15 cellular contexts compared by ENCODE assay signal in the genomic region with DNA sequence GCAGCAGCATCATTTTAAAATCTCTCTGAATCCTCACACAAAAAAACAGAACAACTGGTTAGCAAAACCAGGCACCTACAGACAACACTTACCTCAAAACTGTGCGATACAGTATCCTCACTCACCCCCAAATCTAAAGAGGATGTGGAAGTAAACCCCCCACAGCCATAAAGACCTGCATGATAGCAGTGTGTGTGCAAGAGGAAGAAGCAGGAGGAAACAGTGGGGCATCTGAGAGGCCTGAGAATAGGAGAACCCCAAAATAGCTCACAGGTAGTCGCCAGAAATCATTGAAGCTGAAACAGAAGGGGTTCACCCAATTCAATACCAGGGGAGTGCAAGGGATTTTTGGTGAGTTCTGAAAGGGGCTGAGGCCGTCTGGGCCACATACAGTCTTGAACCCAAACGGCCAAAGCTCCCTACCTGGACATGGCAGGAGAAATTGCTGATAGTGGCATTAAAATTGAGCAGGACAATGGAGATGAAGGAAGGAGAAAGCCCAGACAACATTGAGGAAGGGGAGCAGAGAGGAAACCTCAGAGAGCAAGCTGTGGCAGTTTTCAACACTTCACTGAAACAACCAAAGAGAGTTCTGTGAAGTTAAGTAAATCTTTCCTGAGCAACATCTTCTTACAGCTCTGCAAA.
DNase-seq lines count a peak whose midpoint lies in the region; ATAC-seq and TF ChIP-seq lines count a peak whose summit lies in the region.
"Had no signal": no experiment of that assay in that cellular context is flagged by ENCODE, and none has a peak within 500 bp of the region (broad histone marks: within the 10 kb centered on the region; RNA-seq: fewer than 3 reads in every experiment).

No MANE protein-coding gene starts in this region.

- H3K36me3 Mint-ChIP-seq in H9 (ENCODE audit: insufficient read depth in 1 of 3, low read depth in 3 of 3): peaks cover 0 to 8% (median 4%) of the 10 kb centered on the region in 3 experiments; a peak in 4 of 7 replicates

- no peak overlapping the region for H2BK120ac ChIP-seq in H9 (ENCODE audit: low read depth, low read length, poor library complexity, severe bottlenecking)

- H3K27me3 Mint-ChIP-seq in H9 (ENCODE audit: low read depth): no peaks in the 10 kb centered on the region
- H3K27me3 Mint-ChIP-seq: activated CD4-positive, alpha-beta memory T cell treated with anti-CD3 and anti-CD28 coated beads for 36 hours; brain had no signal

- no peak overlapping the region for H2BK20ac ChIP-seq in H9 (ENCODE audit: low read depth, low read length, poor library complexity, severe bottlenecking)

- no peak overlapping the region for H3K9ac ChIP-seq in H9 (ENCODE audit: extremely low read depth, insufficient read length, low read length)

- H3K18ac ChIP-seq in H9 (ENCODE audit: insufficient read length, low read depth, low read length): no peak overlapping the region

- no peak overlapping the region for H4K5ac ChIP-seq in H9 (ENCODE audit: insufficient read length, low read depth, low read length)

- no peaks in the 10 kb centered on the region for H3K79me2 ChIP-seq in H9 (ENCODE audit: insufficient read depth, low read length)

- H3K27ac ChIP-seq in H9 (ENCODE audit: insufficient read length, low read depth, low read length): no peak overlapping the region

- H3K4me2 ChIP-seq in H9 (ENCODE audit: insufficient read depth, insufficient read length, low read length): no peak overlapping the region

- H4K8ac ChIP-seq in H9 (replicated peaks; ENCODE audit: insufficient read length, low read depth, low read length): no peak overlapping the region

- peak overlapping the region in 2 of 3 experiments; percentile 5 to 30; a peak in 3 of 7 replicates for H3K27ac Mint-ChIP-seq in H9
- H3K27ac Mint-ChIP-seq: activated CD4-positive, alpha-beta memory T cell treated with anti-CD3 and anti-CD28 coated beads for 36 hours; brain had no signal

- no peak overlapping the region for H2BK15ac ChIP-seq in H9 (ENCODE audit: low read depth, low read length)

- H3K4ac ChIP-seq in H9 (ENCODE audit: low read depth, low read length): no peak overlapping the region

- no peaks in the 10 kb centered on the region for H3K9me3 Mint-ChIP-seq in H9
- H3K9me3 Mint-ChIP-seq: activated CD4-positive, alpha-beta memory T cell treated with anti-CD3 and anti-CD28 coated beads for 36 hours; brain had no signal

- ATAC-seq in GM19035 (IDR thresholded peaks at IDR 0.05; ENCODE audit: unreplicated experiment) (peak; percentile 51), HG03521 (IDR thresholded peaks at IDR 0.05; ENCODE audit: unreplicated experiment) (peak; percentile 41), Right ventricle myocardium inferior (no peak), omental fat pad (ENCODE audit: low FRiP score) (no peak)

- no peak overlapping the region for H4K91ac ChIP-seq in H9 (ENCODE audit: insufficient read length, low read depth, low read length)

- H2AFZ ChIP-seq in H9 (ENCODE audit: low read length): no peak overlapping the region

- H4K20me1 ChIP-seq in H9 (ENCODE audit: control insufficient read depth, insufficient read depth, insufficient read length): no peaks in the 10 kb centered on the region

- DNase-seq in GM12864 (ENCODE audit: low read depth) (peak; percentile 29), H9 (no peak), superior temporal gyrus (ENCODE audit: extremely low spot score) (no peak), NCI-H2171 treated with DMSO at 0.1 percent for 48 hours (lab: John Stamatoyannopoulos, UW) (no peak), Right ventricle myocardium inferior (ENCODE audit: missing footprints) (no peak), omental fat pad (ENCODE audit: low spot score) (no peak)
- DNase-seq: activated CD4-positive, alpha-beta memory T cell treated with anti-CD3 and anti-CD28 coated beads for 36 hours; activated effector memory CD4-positive, alpha-beta T cell treated with anti-CD3 and anti-CD28 coated beads, Interleukin-2, amount 50 U/mL, for 16 hours; foreskin melanocyte; kidney; NCI-H2171; stimulated activated naive CD4-positive, alpha-beta T cell had no signal

- TF ChIP-seq CTCF in GM12864 (IDR thresholded peaks at IDR 0.05; ENCODE audit: low read depth, low read length, missing control alignments) (no peak), H9 (conservative IDR thresholded peaks at IDR 0.05) (no peak), omental fat pad (IDR thresholded peaks at IDR 0.05) (no peak)

- no peaks in the 10 kb centered on the region for H3K9me3 ChIP-seq in H9 (ENCODE audit: control insufficient read depth, low read depth, low read length)

- no peak overlapping the region for H2BK12ac ChIP-seq in H9 (ENCODE audit: insufficient read length, low read depth, low read length)

- intact Hi-C loops in Right ventricle myocardium inferior (cut with DNase I): no loop called here

- no peak overlapping the region for H2AK5ac ChIP-seq in H9 (ENCODE audit: insufficient read length, low read length)

- no peak overlapping the region for H3K56ac ChIP-seq in H9 (ENCODE audit: insufficient read length, low read depth, low read length)

- no peaks in the 10 kb centered on the region for H3K79me1 ChIP-seq in H9 (ENCODE audit: insufficient read depth, low read depth, low read length, poor library complexity, severe bottlenecking)

- H3K4me3 ChIP-seq in GM12864 (ENCODE audit: low read depth, low read length): no peak overlapping the region

- no CpG with 5 or more reads among the region's 4 CpGs for WGBS in H9 (ENCODE audit: extremely low coverage, insufficient read length, low lambda C conversion rate)

- no peak overlapping the region for H2BK5ac ChIP-seq in H9 (ENCODE audit: insufficient read length, low read length)

- no peaks in the 10 kb centered on the region for H3K23me2 ChIP-seq in H9 (ENCODE audit: insufficient read length, low read depth, low read length, poor library complexity, severe bottlenecking)

- no peak overlapping the region for H3T11ph ChIP-seq in H9 (ENCODE audit: low read length)

- H3K14ac ChIP-seq in H9 (ENCODE audit: insufficient read depth, low read length): no peak overlapping the region

- H3K4me1 Mint-ChIP-seq in H9: peaks cover 10% of the 10 kb centered on the region in 2 experiments
- H3K4me1 Mint-ChIP-seq: brain had no signal

- no peaks in the 10 kb centered on the region for H3K27me3 ChIP-seq in H9 (ENCODE audit: insufficient read depth, low read length)

- H3K4me3 Mint-ChIP-seq in H9: no peak overlapping the region
- H3K4me3 Mint-ChIP-seq: activated CD4-positive, alpha-beta memory T cell treated with anti-CD3 and anti-CD28 coated beads for 36 hours; brain had no signal

- no peaks in the 10 kb centered on the region for H3K4me1 ChIP-seq in H9 (ENCODE audit: insufficient read depth, low read length)

- H3K23ac ChIP-seq in H9 (ENCODE audit: insufficient read length, low read depth, low read length): no peak overlapping the region

Comparison
In these comparisons a context has a peak if more than half of its experiments do, and no peak if none do; other contexts are left out.
1. ATAC-seq: peak in GM19035 (single experiment) and HG03521 (single experiment); none in Right ventricle myocardium inferior (single experiment) and omental fat pad (single experiment).